Comparison of ENCODE assay signal across 28 cellular contexts in the genomic region with DNA sequence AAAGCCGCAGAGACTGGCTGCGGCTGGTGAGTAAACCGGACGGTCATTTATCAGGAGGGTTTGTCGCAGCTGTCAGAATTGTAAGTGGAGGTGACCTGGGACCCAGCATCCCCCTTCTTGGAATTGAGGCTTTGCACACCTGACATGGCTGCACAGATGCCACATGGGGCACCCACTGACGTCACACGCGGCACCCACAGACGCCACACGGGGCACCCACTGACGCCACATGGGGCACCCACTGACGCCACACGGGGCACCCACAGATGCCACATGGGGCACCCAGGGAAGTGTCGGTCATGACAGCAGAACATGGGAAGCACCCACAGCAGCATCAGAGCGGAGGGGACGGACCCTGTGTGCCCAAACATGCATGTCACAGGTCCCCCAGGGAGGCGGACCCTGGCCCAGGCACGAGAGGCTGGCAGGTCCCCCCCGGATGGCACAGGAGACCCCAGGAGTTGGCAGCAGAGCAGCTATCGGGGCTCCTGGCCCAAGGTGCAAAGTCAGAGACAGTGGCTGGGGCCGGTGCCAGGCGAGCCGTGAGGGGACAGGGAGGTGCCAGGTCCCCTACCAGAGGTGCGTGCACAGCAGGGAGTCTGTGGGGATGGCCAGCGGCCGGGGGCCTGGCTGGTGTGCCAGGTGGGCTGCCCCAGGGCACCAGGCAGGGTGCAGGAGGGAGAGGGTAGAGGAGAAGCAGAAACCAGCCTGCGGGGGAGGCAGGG. TPM values are rescaled to one million over a fixed set of nuclear protein-coding genes. Genes with fewer than 3 reads are reported as not detected.
DNase-seq lines count a peak whose midpoint lies in the region; ATAC-seq, FAIRE-seq and TF ChIP-seq lines count a peak whose summit lies in the region.
"Had no signal": no experiment of that assay in that cellular context is flagged by ENCODE, and none has a peak within 500 bp of the region (broad histone marks: within the 10 kb centered on the region; RNA-seq: fewer than 3 reads in every experiment).

No MANE protein-coding gene starts in this region.

- no peak overlapping the region for H3K9ac ChIP-seq in kidney (ENCODE audit: low read length in 2 of 2)
- H3K9ac ChIP-seq: BLaER1 treated with 17β-estradiol and CSF1 and Interleukin-3, amounts not matched to agents 10 nM and 100 nM had no signal

- H3K9me3 Mint-ChIP-seq in stimulated activated memory B cell treated with anti-CD40 and anti-IgM and Interleukin-4, amounts not matched to agents 10 μg/mL and 1 μg/mL and 100 μg/mL, for 72 hours = peaks cover 10% of the 10 kb centered on the region
- H3K9me3 Mint-ChIP-seq: CD4-positive, alpha-beta T cell had no signal

- no peaks in the 10 kb centered on the region for H3K36me3 Mint-ChIP-seq in T-helper 17 cell (ENCODE audit: low read depth)
- H3K36me3 Mint-ChIP-seq in stimulated activated memory B cell treated with anti-CD40 and anti-IgM and Interleukin-4, amounts not matched to agents 10 μg/mL and 1 μg/mL and 100 μg/mL, for 72 hours = no peaks in the 10 kb centered on the region

- peak overlapping the region; percentile 78 for H3K27ac Mint-ChIP-seq in T-helper 17 cell
- no peak overlapping the region for H3K27ac Mint-ChIP-seq in stimulated activated memory B cell treated with anti-CD40 and anti-IgM and Interleukin-4, amounts not matched to agents 10 μg/mL and 1 μg/mL and 100 μg/mL, for 72 hours
- H3K27ac Mint-ChIP-seq: CD4-positive, alpha-beta T cell; GM23338 had no signal

- no peaks in the 10 kb centered on the region for H3K9me3 ChIP-seq in T-helper 17 cell (ENCODE audit: control insufficient read depth, low read length, poor library complexity, severe bottlenecking)
- no peaks in the 10 kb centered on the region for H3K9me3 ChIP-seq in kidney (ENCODE audit: control insufficient read depth in 1 of 2, low read length in 2 of 2)

- no peak overlapping the region for H3K4me3 Mint-ChIP-seq in T-helper 17 cell
- H3K4me3 Mint-ChIP-seq in stimulated activated memory B cell treated with anti-CD40 and anti-IgM and Interleukin-4, amounts not matched to agents 10 μg/mL and 1 μg/mL and 100 μg/mL, for 72 hours = no peak overlapping the region
- H3K4me3 Mint-ChIP-seq: CD4-positive, alpha-beta T cell; GM23338 had no signal

- H3K4me1 ChIP-seq in kidney (ENCODE audit: control insufficient read depth in 1 of 2, insufficient read depth in 1 of 2, low read depth in 1 of 2, low read length in 2 of 2) = no peaks in the 10 kb centered on the region

- peaks cover 5% of the 10 kb centered on the region for H3K27me3 Mint-ChIP-seq in T-helper 17 cell
- H3K27me3 Mint-ChIP-seq in stimulated activated memory B cell treated with anti-CD40 and anti-IgM and Interleukin-4, amounts not matched to agents 10 μg/mL and 1 μg/mL and 100 μg/mL, for 72 hours = peaks cover 25% of the 10 kb centered on the region
- H3K27me3 Mint-ChIP-seq: CD4-positive, alpha-beta T cell had no signal

- no peak overlapping the region for H3K27ac ChIP-seq in kidney (ENCODE audit: low read depth in 2 of 2, low read length in 2 of 2)
- H3K27ac ChIP-seq: BLaER1 treated with 17β-estradiol and CSF1 and Interleukin-3, amounts not matched to agents 10 nM and 100 nM; HL-60 had no signal

- no peak for FAIRE-seq in kidney (lab: Jason Lieb, UNC)

- DNase-seq in Right ventricle myocardium superior (peak; percentile 22), left ventricle myocardium superior (no peak), T-helper 17 cell (no peak), kidney (peak; percentile 58), AG20443 (ENCODE audit: low spot score) (no peak), Kasumi-1 (lab: John Stamatoyannopoulos, UW) (no peak), NCI-H524 treated with DMSO at 0.1 percent for 48 hours (lab: John Stamatoyannopoulos, UW) (no peak)
- DNase-seq: 8988T; ACHN; CD4-positive, alpha-beta T cell; DMS53; NCI-H1092 treated with DMSO at 0.1 percent for 48 hours; NCI-H1436; NCI-H187 treated with DMSO at 0.1 percent for 48 hours; NCI-H2171 treated with DMSO at 0.1 percent for 48 hours; NCI-H345; NCI-H510A treated with DMSO at 0.1 percent for 48 hours; NCI-H774; SHP77 had no signal

- ATAC-seq in Right ventricle myocardium superior (ENCODE audit: poor library complexity) (no peak), left ventricle myocardium superior (no peak), T-helper 17 cell (no peak)
- ATAC-seq in stimulated activated memory B cell treated with anti-CD40 and anti-IgM and Interleukin-4, amounts not matched to agents 10 μg/mL and 1 μg/mL and 100 μg/mL, for 72 hours = peak; percentile 17
- ATAC-seq: GM23338, HCT116 had no signal

- no peak for TF ChIP-seq CTCF in kidney (IDR thresholded peaks at IDR 0.05; ENCODE audit: borderline replicate concordance, extremely low read depth, insufficient read depth)

- intact Hi-C loops in Right ventricle myocardium superior (cut with DNase I) (no loop called here), left ventricle myocardium superior (cut with micrococcal nuclease) (no loop called here), kidney (cut with DNase I) (no loop called here)

- no peaks in the 10 kb centered on the region for H3K36me3 ChIP-seq in kidney (ENCODE audit: control insufficient read depth in 1 of 2, insufficient read depth in 2 of 2, low read length in 2 of 2)
- H3K36me3 ChIP-seq: BLaER1 treated with 17β-estradiol and CSF1 and Interleukin-3, amounts not matched to agents 10 nM and 100 nM had no signal

- no peaks in the 10 kb centered on the region for H3K4me1 Mint-ChIP-seq in T-helper 17 cell
- H3K4me1 Mint-ChIP-seq in stimulated activated memory B cell treated with anti-CD40 and anti-IgM and Interleukin-4, amounts not matched to agents 10 μg/mL and 1 μg/mL and 100 μg/mL, for 72 hours = no peaks in the 10 kb centered on the region
- H3K4me1 Mint-ChIP-seq: GM23338 had no signal

- H3K4me3 ChIP-seq in kidney (ENCODE audit: low read length in 2 of 2) = no peak overlapping the region
- H3K4me3 ChIP-seq: BLaER1 treated with 17β-estradiol and CSF1 and Interleukin-3, amounts not matched to agents 10 nM and 100 nM; GM23338 had no signal

RNA-seq across cellular contexts. Expression of gene KNDC1, which starts 21.1 kb away (rescaled TPM):
- total RNA-seq in Right ventricle myocardium superior = not detected
- 0.20 TPM for total RNA-seq in left ventricle myocardium superior
- 1 to 10 TPM in 1 of 2 donors, under 1 TPM in 1; 0.42 to 1.1 TPM for total RNA-seq in T-helper 17 cell
- total RNA-seq in kidney = 8.7 TPM
- 0.43 TPM for polyA plus RNA-seq in kidney (ENCODE audit: insufficient read depth, low read depth, low replicate concordance)
- total RNA-seq: CD4-positive, alpha-beta T cell; Daoy; RPMI7951 had no signal

RNA-seq across cellular contexts. Expression of gene UTF1, which starts 48.9 kb away (rescaled TPM):
- total RNA-seq in Right ventricle myocardium superior (not detected), left ventricle myocardium superior (not detected), T-helper 17 cell (not detected), kidney (not detected)
- polyA plus RNA-seq in kidney (ENCODE audit: insufficient read depth, low read depth, low replicate concordance) = not detected
- total RNA-seq: CD4-positive, alpha-beta T cell; Daoy; G401; RPMI7951; SK-MEL-5 had no signal

RNA-seq across cellular contexts. Expression of gene VENTX, which starts 56.6 kb away (rescaled TPM):
- total RNA-seq in Right ventricle myocardium superior (0.43 TPM), left ventricle myocardium superior (0.99 TPM), T-helper 17 cell (under 1 TPM; 0.21 to 0.52 TPM), kidney (3.3 TPM)
- polyA plus RNA-seq in kidney (ENCODE audit: insufficient read depth, low read depth, low replicate concordance) = 0.39 TPM
- total RNA-seq: Daoy, G401, RPMI7951, SK-MEL-5 had no signal

Comparison
In these comparisons a context has a peak if more than half of its experiments do, and no peak if none do; other contexts are left out.
1. DNase-seq: peak in Right ventricle myocardium superior (single experiment) and kidney (single experiment); none in left ventricle myocardium superior (single experiment), T-helper 17 cell (0 of 3), AG20443 (single experiment), Kasumi-1 (0 of 2) and NCI-H524 treated with DMSO at 0.1 percent for 48 hours (single experiment).